ENCODE assay signal across 23 cellular contexts in genomic region chr17:70517808-70518207, GRCh38.
DNase-seq lines count a peak whose midpoint lies in the region; ATAC-seq and TF ChIP-seq lines count a peak whose summit lies in the region.
"Had no signal": no experiment of that assay in that cellular context is flagged by ENCODE, and none has a peak within 500 bp of the region (broad histone marks: within the 10 kb centered on the region; RNA-seq: fewer than 3 reads in every experiment).

No MANE protein-coding gene starts in this region.

- DNase-seq in CD1c-positive myeloid dendritic cell (ENCODE audit: extremely low spot score) = peak; percentile 14
- peak; percentile 0 for DNase-seq in IMR-90
- DNase-seq in epithelial cell of prostate (ENCODE audit: low read depth, low spot score) = peak; percentile 0
- DNase-seq in adrenal gland = no peak
- DNase-seq: C1 segment of cervical spinal cord; CD8-positive, alpha-beta T cell; DMS 273 treated with DMSO at 0.1 percent for 48 hours; DND-41; GM23248; H7; Karpas-422; MV-4-11; NCI-H1105; NCI-H1436 treated with DMSO at 0.1 percent for 48 hours; NCI-H187 treated with DMSO at 0.1 percent for 48 hours; NCI-H2107; NCI-H446 treated with DMSO at 0.1 percent for 48 hours; NCI-H526; RPMI8226; SHP77 had no signal

- H2BK20ac ChIP-seq in IMR-90 (ENCODE audit: low read depth, low read length) = no peak overlapping the region

- intact Hi-C loops in IMR-90 (cut with micrococcal nuclease) (no loop called here), adrenal gland (cut with DNase I) (no loop called here)

- H3K79me2 ChIP-seq in parathyroid adenoma = no peaks in the 10 kb centered on the region

- H4K8ac ChIP-seq in IMR-90 (ENCODE audit: low read depth in 2 of 2, low read length in 2 of 2) = no peak overlapping the region

- TF ChIP-seq RAD21 in IMR-90 (IDR thresholded peaks at IDR 0.05; ENCODE audit: low read length) = no peak

- no peak overlapping the region for H4K5ac ChIP-seq in IMR-90 (ENCODE audit: low read depth, low read length)

- no peaks in the 10 kb centered on the region for H3K27me3 ChIP-seq in IMR-90 (ENCODE audit: control insufficient read depth, insufficient read depth, low read length)
- no peaks in the 10 kb centered on the region for H3K27me3 ChIP-seq in parathyroid adenoma (ENCODE audit: control insufficient read depth, insufficient read depth, low read length)
- no peaks in the 10 kb centered on the region for H3K27me3 ChIP-seq in adrenal gland

- no peak overlapping the region for H3K14ac ChIP-seq in IMR-90 (replicated peaks; ENCODE audit: low read depth, low read length)

- dilution Hi-C loops in IMR-90 (cut with HindIII; ENCODE audit: low sequenced_read_pairs, unreplicated experiment) = no loop called here

- no peak overlapping the region for H3K18ac ChIP-seq in IMR-90 (ENCODE audit: low read depth, low read length)

- H3K23ac ChIP-seq in IMR-90 (ENCODE audit: low read depth, low read length) = no peak overlapping the region

- no peak overlapping the region for H3K9ac ChIP-seq in IMR-90 (ENCODE audit: low read depth, low read length)
- no peak overlapping the region for H3K9ac ChIP-seq in parathyroid adenoma
- H3K9ac ChIP-seq: GM23248 had no signal

- H2AK5ac ChIP-seq in IMR-90 (ENCODE audit: low read depth, low read length) = no peak overlapping the region

- H2AFZ ChIP-seq in IMR-90 (replicated peaks; ENCODE audit: low read length, poor library complexity) (no peak overlapping the region), parathyroid adenoma (peak overlapping the region; percentile 26)
- H2AFZ ChIP-seq: GM23248 had no signal

- H2BK5ac ChIP-seq in IMR-90 (ENCODE audit: low read depth, low read length, poor library complexity, severe bottlenecking) = no peak overlapping the region

- no peak overlapping the region for H2AK9ac ChIP-seq in IMR-90 (replicated peaks; ENCODE audit: low read depth, low read length, poor library complexity)

- H3K56ac ChIP-seq in IMR-90 (ENCODE audit: extremely low read depth, insufficient read depth, low read length) = no peak overlapping the region

- no peak for TF ChIP-seq CTCF in IMR-90 (conservative IDR thresholded peaks at IDR 0.05; ENCODE audit: low read depth, low read length)
- no peak for TF ChIP-seq CTCF in parathyroid adenoma (IDR thresholded peaks at IDR 0.05)
- no peak for TF ChIP-seq CTCF in adrenal gland (IDR thresholded peaks at IDR 0.05)

- H4K20me1 ChIP-seq in IMR-90 (ENCODE audit: insufficient read depth, low read length) = no peaks in the 10 kb centered on the region

- no peak for TF ChIP-seq POLR2A in IMR-90 (IDR thresholded peaks at IDR 0.05; ENCODE audit: low read depth, low read length)
- no peak for TF ChIP-seq POLR2A in adrenal gland (IDR thresholded peaks at IDR 0.05)

- in situ Hi-C loops in IMR-90 (cut with MboI; ENCODE audit: low sequenced_read_pairs) = no loop called here

- no peaks in the 10 kb centered on the region for H3K4me1 ChIP-seq in IMR-90 (ENCODE audit: control insufficient read depth, insufficient read depth, low read length)
- peaks cover 11% of the 10 kb centered on the region for H3K4me1 ChIP-seq in parathyroid adenoma
- no peaks in the 10 kb centered on the region for H3K4me1 ChIP-seq in adrenal gland (replicated peaks in 1 of 2)

- POLR2A ChIA-PET in IMR-90 (lab: Charles Lee; ENCODE audit: unreplicated experiment) = no interaction called here

- H3K4ac ChIP-seq in IMR-90 (ENCODE audit: low read depth, low read length) = no peak overlapping the region

- H3K9me1 ChIP-seq in IMR-90 (ENCODE audit: insufficient read depth, low read length) = no peaks in the 10 kb centered on the region

- H2BK120ac ChIP-seq in IMR-90 (ENCODE audit: low read depth, low read length) = no peak overlapping the region

- no peaks in the 10 kb centered on the region for H3K79me1 ChIP-seq in IMR-90 (ENCODE audit: low read depth in 1 of 2, low read length in 2 of 2)

- H3K36me3 ChIP-seq in IMR-90 (ENCODE audit: control insufficient read depth, insufficient read depth, low read length) = no peaks in the 10 kb centered on the region
- H3K36me3 ChIP-seq in parathyroid adenoma (ENCODE audit: control insufficient read depth, insufficient read depth, low read length) = no peaks in the 10 kb centered on the region
- H3K36me3 ChIP-seq in adrenal gland (replicated peaks in 1 of 2) = no peaks in the 10 kb centered on the region

- CTCF ChIA-PET in IMR-90 (lab: Yijun Ruan, JAX) = no interaction called here

- H3K4me2 ChIP-seq in IMR-90 (ENCODE audit: low read depth, low read length) (no peak overlapping the region), parathyroid adenoma (ENCODE audit: low read length) (no peak overlapping the region)

- no peaks in the 10 kb centered on the region for H3K9me3 ChIP-seq in IMR-90 (ENCODE audit: control insufficient read depth, insufficient read depth, low read length)
- H3K9me3 ChIP-seq in parathyroid adenoma (ENCODE audit: control insufficient read depth, low read length) = no peaks in the 10 kb centered on the region
- no peaks in the 10 kb centered on the region for H3K9me3 ChIP-seq in adrenal gland (replicated peaks in 1 of 3)

- H4K91ac ChIP-seq in IMR-90 (ENCODE audit: insufficient read depth, low read depth, low read length) = no peak overlapping the region

- no peak for ATAC-seq in IMR-90 (ENCODE audit: low read depth)
- ATAC-seq in GM18867 (IDR thresholded peaks at IDR 0.05; ENCODE audit: unreplicated experiment) = no peak
- ATAC-seq in GM19397 (IDR thresholded peaks at IDR 0.05; ENCODE audit: unreplicated experiment) = no peak
- ATAC-seq: CD8-positive, alpha-beta T cell had no signal

- H3K27ac ChIP-seq in IMR-90 (ENCODE audit: insufficient read depth, low read length) (no peak overlapping the region), epithelial cell of prostate (no peak overlapping the region), parathyroid adenoma (no peak overlapping the region), adrenal gland (no peak overlapping the region)
- H3K27ac ChIP-seq: GM23248 had no signal

- no peak overlapping the region for H2BK15ac ChIP-seq in IMR-90 (ENCODE audit: low read depth, low read length)

- no TSS peak for BruUV-seq in IMR-90 (replicated peaks; lab: Mats Ljungman, UMichigan)

- no peak overlapping the region for H3K4me3 ChIP-seq in IMR-90 (ENCODE audit: insufficient read depth, low read depth, low read length)
- H3K4me3 ChIP-seq in parathyroid adenoma (ENCODE audit: low read depth, low read length) = no peak overlapping the region
- no peak overlapping the region for H3K4me3 ChIP-seq in adrenal gland
- H3K4me3 ChIP-seq: GM23248 had no signal

TF ChIP-seq in IMR-90, 13 proteins besides CTCF, POLR2A, EP300 and RAD21:
- TF ChIP-seq MAFK (IDR thresholded peaks at IDR 0.05; ENCODE audit: low read depth, low read length) = no peak
- no peak for TF ChIP-seq SMC3 (IDR thresholded peaks at IDR 0.05; ENCODE audit: low read depth, low read length)
- TF ChIP-seq ELK1 (IDR thresholded peaks at IDR 0.05; ENCODE audit: borderline replicate concordance, low read depth, low read length) = no peak
- TF ChIP-seq CHD1 (IDR thresholded peaks at IDR 0.05; ENCODE audit: low read depth, low read length) = no peak

Comparison
In these comparisons a context has a peak if more than half of its experiments do, and no peak if none do; other contexts are left out.
1. DNase-seq: peak in CD1c-positive myeloid dendritic cell (single experiment), IMR-90 (single experiment) and epithelial cell of prostate (single experiment); none in adrenal gland (0 of 7).